ENCODE assay signal across 10 cellular contexts in genomic region chr5:136802382-136802781, GRCh38.
DNase-seq lines count a peak whose midpoint lies in the region; ATAC-seq and TF ChIP-seq lines count a peak whose summit lies in the region.
"Had no signal": no experiment of that assay in that cellular context is flagged by ENCODE, and none has a peak within 500 bp of the region (broad histone marks: within the 10 kb centered on the region; RNA-seq: fewer than 3 reads in every experiment).

No MANE protein-coding gene starts in this region.

- 42 to 46% methylated on average over 2 of the region's 2 CpGs for WGBS in body of pancreas, 2 donors

- no TSS peak for BruUV-seq in Caco-2 (replicated peaks; lab: Mats Ljungman, UMichigan)

- H3K9me3 ChIP-seq in body of pancreas, result no peaks in the 10 kb centered on the region
- no peaks in the 10 kb centered on the region for H3K9me3 ChIP-seq in Caco-2
- H3K9me3 ChIP-seq: SJSA1 had no signal

- ATAC-seq in body of pancreas, result no peak
- no peak for ATAC-seq in HG02759 (IDR thresholded peaks at IDR 0.05; ENCODE audit: unreplicated experiment)

- no peaks in the 10 kb centered on the region for H3K27me3 ChIP-seq in body of pancreas
- no peaks in the 10 kb centered on the region for H3K27me3 ChIP-seq in Caco-2 (replicated peaks; ENCODE audit: control insufficient read depth, insufficient read depth, low read length)

- H3K36me3 Mint-ChIP-seq in Caco-2 (ENCODE audit: insufficient read depth, unreplicated experiment), result no peaks in the 10 kb centered on the region
- H3K36me3 Mint-ChIP-seq: activated naive CD8-positive, alpha-beta T cell treated with anti-CD3 and anti-CD28 coated beads for 36 hours had no signal

- H3K4me1 Mint-ChIP-seq in Caco-2 (ENCODE audit: low read depth, unreplicated experiment), result no peaks in the 10 kb centered on the region
- H3K4me1 Mint-ChIP-seq: activated naive CD8-positive, alpha-beta T cell treated with anti-CD3 and anti-CD28 coated beads for 36 hours had no signal

- H3K27ac ChIP-seq in body of pancreas, result no peak overlapping the region
- H3K27ac ChIP-seq: SJSA1 had no signal

- intact Hi-C loops in body of pancreas (cut with DNase I), result no loop called here
- intact Hi-C loops in Caco-2 (cut with micrococcal nuclease; ENCODE audit: unreplicated experiment), result loop anchor here (5.0 kb wide), 1 partner anchor 250 kb away; no protein-coding TSS in a partner anchor

- CTCF ChIA-PET in Caco-2 (lab: Charles Lee), result no interaction called here

- POLR2A ChIA-PET in Caco-2 (lab: Charles Lee), result no interaction called here

- no peaks in the 10 kb centered on the region for H3K36me3 ChIP-seq in body of pancreas (replicated peaks in 1 of 2; ENCODE audit: insufficient read depth in 1 of 2, low read depth in 2 of 2)
- no peaks in the 10 kb centered on the region for H3K36me3 ChIP-seq in Caco-2 (ENCODE audit: control insufficient read depth, insufficient read depth, low read length)
- H3K36me3 ChIP-seq: SJSA1 had no signal

- no peak overlapping the region for H3K4me3 ChIP-seq in NB4 (ENCODE audit: low read depth, low read length)
- no peak overlapping the region for H3K4me3 ChIP-seq in body of pancreas
- no peak overlapping the region for H3K4me3 ChIP-seq in Caco-2 (ENCODE audit: low read depth, low read length)
- H3K4me3 ChIP-seq: SJSA1 had no signal

- TF ChIP-seq CTCF in NB4 (IDR thresholded peaks at IDR 0.05; ENCODE audit: low read depth, low read length), result no peak
- peak in 4 of 7 experiments; percentile 33 to 52 (median 42) for TF ChIP-seq CTCF in body of pancreas (IDR thresholded peaks at IDR 0.05)
- TF ChIP-seq CTCF in Caco-2 (IDR thresholded peaks at IDR 0.05; ENCODE audit: insufficient read depth in 1 of 2, low read depth in 1 of 2, low read length in 1 of 2, severe bottlenecking in 1 of 2, unreplicated experiment in 1 of 2), result peak in 1 of 2 experiments; percentile 7

- DNase-seq in D341Med (ENCODE audit: low spot score), result peak; percentile 30
- peak; percentile 2 for DNase-seq in NB4 (ENCODE audit: low read depth)
- DNase-seq in body of pancreas, result peak in 3 of 4 donors; percentile 16 to 34 (median 21)
- peak; percentile 59 for DNase-seq in myocyte (ENCODE audit: low read depth)
- DNase-seq in SKM-1 (lab: John Stamatoyannopoulos, UW; ENCODE audit: unreplicated experiment), result no peak
- DNase-seq in mucosa of gallbladder (ENCODE audit: low spot score), result no peak
- DNase-seq in Caco-2, result no peak
- DNase-seq: activated naive CD8-positive, alpha-beta T cell treated with anti-CD3 and anti-CD28 coated beads for 36 hours had no signal

- no peaks in the 10 kb centered on the region for H3K9me3 Mint-ChIP-seq in Caco-2 (ENCODE audit: unreplicated experiment)

- H3K4me1 ChIP-seq in body of pancreas (no peaks in the 10 kb centered on the region), Caco-2 (no peaks in the 10 kb centered on the region)
- H3K4me1 ChIP-seq: SJSA1 had no signal

- no peak overlapping the region for H3K27ac Mint-ChIP-seq in Caco-2 (ENCODE audit: unreplicated experiment)
- H3K27ac Mint-ChIP-seq: activated naive CD8-positive, alpha-beta T cell treated with anti-CD3 and anti-CD28 coated beads for 36 hours had no signal

- H3K4me3 Mint-ChIP-seq in Caco-2 (ENCODE audit: unreplicated experiment), result no peak overlapping the region
- H3K4me3 Mint-ChIP-seq: activated naive CD8-positive, alpha-beta T cell treated with anti-CD3 and anti-CD28 coated beads for 36 hours had no signal

- TF ChIP-seq POLR2A in NB4 (IDR thresholded peaks at IDR 0.05; ENCODE audit: extremely low read depth, insufficient read length) (no peak), body of pancreas (IDR thresholded peaks at IDR 0.05) (no peak)

- peaks cover 7% of the 10 kb centered on the region for H3K27me3 Mint-ChIP-seq in Caco-2 (ENCODE audit: insufficient read depth, unreplicated experiment)

Comparison
In these comparisons a context has a peak if more than half of its experiments do, and no peak if none do; other contexts are left out.
1. DNase-seq: peak in D341Med (single experiment), NB4 (single experiment), body of pancreas (3 of 4) and myocyte (single experiment); none in SKM-1 (single experiment), mucosa of gallbladder (single experiment) and Caco-2 (0 of 2).